ENCODE assay signal across 21 cellular contexts in the genomic region with DNA sequence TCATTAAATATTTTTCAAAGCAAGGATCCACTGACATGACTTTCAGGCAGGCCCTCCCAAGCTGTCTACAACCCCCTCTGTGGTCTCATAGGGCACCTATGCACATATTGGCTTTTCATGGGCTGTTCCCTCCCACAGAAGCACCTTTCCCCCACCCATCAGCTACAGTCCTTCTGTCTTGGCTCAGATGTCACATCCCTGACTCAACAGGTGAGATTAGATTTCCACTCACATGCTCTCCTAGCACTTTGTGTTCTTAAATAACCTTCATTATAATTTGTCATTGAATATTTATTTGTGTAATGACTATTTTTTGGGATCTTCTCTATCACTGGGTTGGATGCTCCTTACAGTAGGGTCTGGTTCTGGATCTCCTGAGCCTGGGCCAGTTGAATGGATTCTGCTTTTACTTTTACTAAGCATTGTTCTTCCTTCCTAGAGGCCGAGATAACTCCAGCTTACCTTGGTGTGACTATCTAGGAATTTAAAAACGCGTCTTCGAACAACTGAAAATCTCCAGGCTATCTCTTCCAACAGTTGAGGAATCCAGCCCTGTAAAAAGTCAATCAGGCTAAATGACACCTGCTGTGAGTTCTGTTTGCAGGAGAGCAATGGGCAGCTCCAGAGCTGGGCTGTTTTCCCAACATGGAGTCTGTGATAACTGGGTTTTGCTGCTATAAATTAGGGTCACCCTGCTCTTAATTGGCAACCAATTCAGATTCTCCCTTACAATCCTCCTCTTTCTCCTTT. TPM values are rescaled to one million over a fixed set of nuclear protein-coding genes. Genes with fewer than 3 reads are reported as not detected.
"Had no signal": no experiment of that assay in that cellular context is flagged by ENCODE, and none has a peak within 500 bp of the region (broad histone marks: within the 10 kb centered on the region; RNA-seq: fewer than 3 reads in every experiment).

No MANE protein-coding gene starts in this region.

- H3K27me3 ChIP-seq: heart left ventricle, tibial nerve had no signal

- H3K4me1 Mint-ChIP-seq: activated naive CD8-positive, alpha-beta T cell treated with anti-CD3 and anti-CD28 coated beads, Interleukin-2, amount 10 ng/mL, durations not matched to agents 7 days and 5 days; T-helper 17 cell had no signal

- H3K27me3 Mint-ChIP-seq: dendritic cell treated with granulocyte-macrophage colony-stimulating factor and Interleukin-4, amounts not matched to agents 40 ng/mL and 50 ng/mL, for 4 days had no signal

- H3K9me3 ChIP-seq: heart left ventricle, mucosa of descending colon, neutrophil, tibial nerve had no signal

- H3K4me3 Mint-ChIP-seq: activated naive CD8-positive, alpha-beta T cell treated with anti-CD3 and anti-CD28 coated beads, Interleukin-2, amount 10 ng/mL, durations not matched to agents 7 days and 5 days; brain; dendritic cell treated with granulocyte-macrophage colony-stimulating factor and Interleukin-4, amounts not matched to agents 40 ng/mL and 50 ng/mL, for 4 days; effector memory CD8-positive, alpha-beta T cell; naive thymus-derived CD4-positive, alpha-beta T cell; T-helper 17 cell had no signal

- H3K9me3 Mint-ChIP-seq: activated naive CD8-positive, alpha-beta T cell treated with anti-CD3 and anti-CD28 coated beads, Interleukin-2, amount 10 ng/mL, durations not matched to agents 7 days and 5 days; brain; dendritic cell treated with granulocyte-macrophage colony-stimulating factor and Interleukin-4, amounts not matched to agents 40 ng/mL and 50 ng/mL, for 4 days; effector memory CD8-positive, alpha-beta T cell; naive thymus-derived CD4-positive, alpha-beta T cell had no signal

- H3K36me3 Mint-ChIP-seq: activated naive CD8-positive, alpha-beta T cell treated with anti-CD3 and anti-CD28 coated beads, Interleukin-2, amount 10 ng/mL, durations not matched to agents 7 days and 5 days; brain; naive thymus-derived CD4-positive, alpha-beta T cell had no signal

- H3K36me3 ChIP-seq: heart left ventricle, neutrophil, WERI-Rb-1 had no signal

- ATAC-seq: effector memory CD8-positive, alpha-beta T cell; heart left ventricle; left lobe of liver; mucosa of descending colon; naive thymus-derived CD4-positive, alpha-beta T cell; T-helper 17 cell had no signal

- H3K27ac Mint-ChIP-seq: activated naive CD8-positive, alpha-beta T cell treated with anti-CD3 and anti-CD28 coated beads, Interleukin-2, amount 10 ng/mL, durations not matched to agents 7 days and 5 days; dendritic cell treated with granulocyte-macrophage colony-stimulating factor and Interleukin-4, amounts not matched to agents 40 ng/mL and 50 ng/mL, for 4 days; effector memory CD8-positive, alpha-beta T cell; naive thymus-derived CD4-positive, alpha-beta T cell; T-helper 17 cell had no signal

- DNase-seq: activated CD4-positive, alpha-beta T cell treated with anti-CD3 and anti-CD28 coated beads for 4 hours; activated naive CD8-positive, alpha-beta T cell treated with anti-CD3 and anti-CD28 coated beads, Interleukin-2, amount 10 ng/mL, durations not matched to agents 7 days and 5 days; cerebellar nuclear complex; effector memory CD8-positive, alpha-beta T cell; foreskin melanocyte; heart left ventricle; mammary epithelial cell; mucosa of descending colon; naive thymus-derived CD4-positive, alpha-beta T cell; stimulated activated CD4-positive, alpha-beta T cell treated with anti-CD3 and anti-CD28 coated beads, Interleukin-15, amount 100 ng/mL, for 24 hours; stimulated activated CD4-positive, alpha-beta T cell treated with anti-CD3 and anti-CD28 coated beads, Interleukin-4, amount 100 ng/mL, for 1 hour; stimulated activated naive CD4-positive, alpha-beta T cell; T-helper 17 cell had no signal

- H3K27ac ChIP-seq: epithelial cell of prostate, neutrophil, skin epidermis, tibial nerve, WERI-Rb-1 had no signal

- H3K4me3 ChIP-seq: heart left ventricle, mucosa of descending colon, skin epidermis, tibial nerve had no signal

RNA-seq across cellular contexts. Expression of gene ROR1, which starts 16.2 kb away (rescaled TPM):
- total RNA-seq: activated naive CD8-positive, alpha-beta T cell treated with anti-CD3 and anti-CD28 coated beads, Interleukin-2, amount 10 ng/mL, durations not matched to agents 7 days and 5 days; T-helper 17 cell had no signal
